In the genomic region with DNA sequence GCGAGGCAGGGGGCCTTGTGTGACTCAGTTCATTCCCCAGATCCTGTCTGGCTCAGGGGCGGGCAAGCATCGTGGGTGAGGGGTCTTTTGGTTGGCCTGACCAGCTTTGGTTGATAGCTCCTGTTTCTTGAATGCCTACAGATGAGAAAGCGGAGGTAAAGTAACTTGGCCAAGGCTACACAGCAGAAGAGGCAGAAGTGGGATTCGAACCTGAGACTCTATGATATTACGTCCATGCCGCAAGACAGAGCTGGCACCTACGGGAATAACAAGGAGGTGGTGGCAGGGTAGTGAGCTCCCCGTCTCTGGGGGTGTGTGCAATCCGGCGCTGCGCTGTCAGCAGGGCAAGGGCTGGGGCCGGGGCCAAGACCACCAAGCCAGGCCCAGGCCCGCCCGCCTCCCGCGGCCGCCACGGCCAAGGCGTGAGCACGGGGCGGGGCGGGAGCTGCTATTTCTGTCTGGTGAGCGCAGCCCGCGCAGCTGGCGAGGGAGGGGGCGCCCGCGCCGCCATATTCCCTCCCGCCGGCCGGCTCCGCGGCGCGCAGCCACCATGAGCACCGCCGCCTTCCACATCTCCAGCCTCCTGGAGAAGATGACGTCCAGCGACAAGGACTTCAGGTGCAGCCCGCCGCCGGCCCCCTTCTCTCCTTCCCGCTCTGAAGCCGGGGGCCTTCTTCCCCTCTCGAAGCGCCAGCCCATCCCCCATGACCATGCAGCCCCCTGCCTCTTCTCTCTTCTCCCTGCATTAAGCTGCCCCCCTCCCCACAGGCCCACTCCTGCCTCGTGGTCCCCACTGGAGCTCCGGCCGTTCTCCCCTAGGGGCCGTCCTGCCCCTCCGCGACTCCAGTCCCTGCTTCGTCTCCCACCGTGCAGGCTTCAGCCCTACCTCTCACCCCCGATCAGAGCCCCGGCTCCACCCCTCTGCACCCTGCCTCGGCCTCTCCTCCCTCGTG, we compare ENCODE assay signal across 8 cellular contexts. TPM values are rescaled to one million over a fixed set of nuclear protein-coding genes. Genes with fewer than 3 reads are reported as not detected.
DNase-seq lines count a peak whose midpoint lies in the region; ATAC-seq and TF ChIP-seq lines count a peak whose summit lies in the region.

TSS of gene CAND2 (plus strand) at position 510 of the 953 bp plus-strand sequence. CDS start at position 551, 41 bp downstream.

- H3K27ac Mint-ChIP-seq in osteocyte (ENCODE audit: unreplicated experiment) = peak within 1 kb of the TSS; percentile 82

- ATAC-seq in GM21576 (IDR thresholded peaks at IDR 0.05; ENCODE audit: unreplicated experiment) (no peak), GM21390 (IDR thresholded peaks at IDR 0.05; ENCODE audit: unreplicated experiment) (no peak)

- peaks cover 7% of the 10 kb centered on the region for H3K4me1 Mint-ChIP-seq in osteocyte (ENCODE audit: unreplicated experiment)

- no peaks in the 10 kb centered on the region for H3K9me3 ChIP-seq in adrenal gland (replicated peaks in 1 of 3)

- TF ChIP-seq CTCF in adrenal gland (IDR thresholded peaks at IDR 0.05) = no peak
- no peak for TF ChIP-seq CTCF in osteocyte (IDR thresholded peaks at IDR 0.05)

- peak within 1 kb of the TSS; percentile 88 for H3K4me3 Mint-ChIP-seq in osteocyte (ENCODE audit: unreplicated experiment)

- TF ChIP-seq POLR2A in adrenal gland (IDR thresholded peaks at IDR 0.05) = no peak

- no peaks in the 10 kb centered on the region for H3K27me3 Mint-ChIP-seq in osteocyte (ENCODE audit: unreplicated experiment)

- WGBS in adrenal gland, 4 donors = 5 to 16% (median 8%) methylated on average over 15 to 61 of the region's 61 CpGs

- H3K27me3 ChIP-seq in adrenal gland = no peaks in the 10 kb centered on the region

- no peaks in the 10 kb centered on the region for H3K36me3 ChIP-seq in adrenal gland (replicated peaks in 1 of 2)

- DNase-seq in NCI-H1436 (lab: John Stamatoyannopoulos, UW) (peak; percentile 11), NCI-H1436 treated with DMSO at 0.1 percent for 48 hours (lab: John Stamatoyannopoulos, UW) (no peak), OCI-M1 (lab: John Stamatoyannopoulos, UW) (peak; percentile 57), adrenal gland (peak; percentile 50 to 71 (median 62)), cardiac septum (ENCODE audit: low spot score) (peak; percentile 88), osteocyte (ENCODE audit: extremely low spot score, unreplicated experiment) (peak; percentile 88)

- peaks cover 0 to 7% of the 10 kb centered on the region in 2 donors for H3K4me1 ChIP-seq in adrenal gland (replicated peaks in 1 of 2)

- H3K9me3 Mint-ChIP-seq in osteocyte (ENCODE audit: unreplicated experiment) = no peaks in the 10 kb centered on the region

- intact Hi-C loops in adrenal gland (cut with DNase I) (no loop called here), cardiac septum (cut with DNase I) (loop anchor here (5.0 kb wide), 1 partner anchor 69 kb away; no protein-coding TSS in a partner anchor)

- H3K4me3 ChIP-seq in adrenal gland = peak within 1 kb of the TSS in 2 of 4 donors; percentile 73 to 76

- H3K27ac ChIP-seq in adrenal gland = peak within 1 kb of the TSS in 4 of 5 donors; percentile 56 to 84 (median 72)

- H3K36me3 Mint-ChIP-seq in osteocyte (ENCODE audit: unreplicated experiment) = no peaks in the 10 kb centered on the region

RNA-seq across cellular contexts. Expression of gene CAND2, which starts in this region (rescaled TPM):
- total RNA-seq in adrenal gland (10 to 100 TPM in 4 of 8 donors, 1 to 10 TPM in 4; 6.2 to 17.9 (median 10.3) TPM), cardiac septum (62.6 TPM), osteocyte (9.6 and 10.4 TPM in 2 replicates)
- 1 to 10 TPM; 1.1 to 7.5 (median 4.7) TPM for polyA plus RNA-seq in adrenal gland
